In genomic region chr22:46033256-46034200, GRCh38 we compare ENCODE assay signal across 21 cellular contexts. TPM values are rescaled to one million over a fixed set of nuclear protein-coding genes. Genes with fewer than 3 reads are reported as not detected.
DNase-seq lines count a peak whose midpoint lies in the region; ATAC-seq and TF ChIP-seq lines count a peak whose summit lies in the region.
"Had no signal": no experiment of that assay in that cellular context is flagged by ENCODE, and none has a peak within 500 bp of the region (broad histone marks: within the 10 kb centered on the region; RNA-seq: fewer than 3 reads in every experiment).

No MANE protein-coding gene starts in this region.

- H3K9me3 Mint-ChIP-seq in stimulated activated memory B cell treated with anti-CD40 and anti-IgM and Interleukin-4, amounts not matched to agents 10 μg/mL and 1 μg/mL and 100 μg/mL, for 72 hours, result no peaks in the 10 kb centered on the region
- no peaks in the 10 kb centered on the region for H3K9me3 Mint-ChIP-seq in chondrocyte (ENCODE audit: low read depth)
- H3K9me3 Mint-ChIP-seq: activated CD8-positive, alpha-beta T cell treated with anti-CD3 and anti-CD28 coated beads for 36 hours; activated naive CD4-positive, alpha-beta T cell treated with anti-CD3 and anti-CD28 coated beads, Interleukin-2, amount 50 U/mL, for 72 hours; memory B cell; nephron progenitor cell had no signal

- in situ Hi-C loops in Panc1 (cut with HindIII; ENCODE audit: low pct_unique_long_range_greater_than_20kb, low sequenced_read_pairs), result no loop called here

- H3K9ac ChIP-seq in fibroblast of lung (ENCODE audit: insufficient read depth, low read length), result no peak overlapping the region

- H3K36me3 ChIP-seq in Panc1 (ENCODE audit: control insufficient read depth, insufficient read depth, low read length) (peaks cover 3% of the 10 kb centered on the region; the same call in 1 of the 2 replicates), fibroblast of lung (ENCODE audit: control insufficient read depth, insufficient read depth, low read length) (no peaks in the 10 kb centered on the region)
- H3K36me3 ChIP-seq: stomach, upper lobe of right lung had no signal

- POLR2A ChIA-PET in Panc1 (lab: Charles Lee), result interaction anchor here (0.7 kb wide), 1 partner anchor 758 kb away, joined by 4 read pairs; no protein-coding TSS in a partner anchor

- no peaks in the 10 kb centered on the region for H3K9me3 ChIP-seq in Panc1 (ENCODE audit: control insufficient read depth, insufficient read depth, low read depth, low read length)
- no peaks in the 10 kb centered on the region for H3K9me3 ChIP-seq in fibroblast of lung (ENCODE audit: control insufficient read depth, insufficient read depth, low read depth, low read length)
- H3K9me3 ChIP-seq: Caco-2, stomach, upper lobe of right lung had no signal

- CTCF ChIA-PET in Panc1 (lab: Charles Lee), result no interaction called here

- DNase-seq in EH (ENCODE audit: low read depth) (peak; percentile 53), Panc1 (ENCODE audit: low read depth, low spot score) (no peak), fibroblast of lung (ENCODE audit: low read depth in 2 of 2) (peak; percentile 45 to 59), renal cortical epithelial cell (ENCODE audit: low read depth) (peak; percentile 22), chondrocyte (ENCODE audit: low spot score) (no peak), SIG-M5 (lab: John Stamatoyannopoulos, UW) (no peak)
- DNase-seq: activated CD8-positive, alpha-beta T cell treated with anti-CD3 and anti-CD28 coated beads for 36 hours; activated T-cell treated with anti-CD3 and anti-CD28 coated beads, Interleukin-2, amount 50 U/mL, for 48 hours; Caco-2; erythroblast; NCI-H2081; NCI-H446 treated with DMSO at 0.1 percent for 48 hours; nephron progenitor cell; retina; stomach had no signal

- H3K4me3 Mint-ChIP-seq in stimulated activated memory B cell treated with anti-CD40 and anti-IgM and Interleukin-4, amounts not matched to agents 10 μg/mL and 1 μg/mL and 100 μg/mL, for 72 hours, result no peak overlapping the region
- no peak overlapping the region for H3K4me3 Mint-ChIP-seq in chondrocyte (ENCODE audit: unreplicated experiment)
- H3K4me3 Mint-ChIP-seq: activated CD8-positive, alpha-beta T cell treated with anti-CD3 and anti-CD28 coated beads for 36 hours; B cell; memory B cell had no signal

- no peak for TF ChIP-seq CTCF in Panc1 (IDR thresholded peaks at IDR 0.05)
- no peak for TF ChIP-seq CTCF in fibroblast of lung (conservative IDR thresholded peaks at IDR 0.05 in 1 of 2, IDR thresholded peaks at IDR 0.05 in 1 of 2; ENCODE audit: low read depth in 1 of 2, low read length in 2 of 2)
- no peak for TF ChIP-seq CTCF in chondrocyte (IDR thresholded peaks at IDR 0.05)

- H3K4me1 ChIP-seq in Panc1 (ENCODE audit: control insufficient read depth, insufficient read depth, low read length) (peaks cover 32% of the 10 kb centered on the region), fibroblast of lung (ENCODE audit: control insufficient read depth, extremely low read depth, insufficient read depth, low read length) (peaks cover 6% of the 10 kb centered on the region)

- peaks cover 10% of the 10 kb centered on the region for H3K79me2 ChIP-seq in fibroblast of lung (ENCODE audit: control insufficient read depth, insufficient read depth, low read length)

- H3K4me2 ChIP-seq in fibroblast of lung (ENCODE audit: extremely low read depth, insufficient read depth, low read length), result no peak overlapping the region

- peaks cover under 1% of the 10 kb centered on the region for H3K27me3 Mint-ChIP-seq in stimulated activated memory B cell treated with anti-CD40 and anti-IgM and Interleukin-4, amounts not matched to agents 10 μg/mL and 1 μg/mL and 100 μg/mL, for 72 hours
- no peaks in the 10 kb centered on the region for H3K27me3 Mint-ChIP-seq in chondrocyte (ENCODE audit: low read depth)
- H3K27me3 Mint-ChIP-seq: activated CD8-positive, alpha-beta T cell treated with anti-CD3 and anti-CD28 coated beads for 36 hours; B cell; memory B cell had no signal

- H3K4me3 ChIP-seq in Panc1 (ENCODE audit: low read depth in 2 of 2, low read length in 2 of 2), result no peak overlapping the region
- H3K4me3 ChIP-seq in fibroblast of lung (replicated peaks in 1 of 4; ENCODE audit: control extremely low read depth in 1 of 4, insufficient read depth in 1 of 4, low read depth in 3 of 4, low read length in 4 of 4), result no peak overlapping the region
- H3K4me3 ChIP-seq: stomach, upper lobe of right lung had no signal

- H3K27me3 ChIP-seq in Panc1 (ENCODE audit: control insufficient read depth, insufficient read depth, low read length) (no peaks in the 10 kb centered on the region), fibroblast of lung (ENCODE audit: control insufficient read depth, insufficient read depth, low read length) (no peaks in the 10 kb centered on the region)
- H3K27me3 ChIP-seq: stomach, upper lobe of right lung had no signal

- no TSS peak for BruUV-seq in Panc1 (replicated peaks; lab: Mats Ljungman, UMichigan)

- no peak overlapping the region for H3K27ac Mint-ChIP-seq in stimulated activated memory B cell treated with anti-CD40 and anti-IgM and Interleukin-4, amounts not matched to agents 10 μg/mL and 1 μg/mL and 100 μg/mL, for 72 hours
- H3K27ac Mint-ChIP-seq in chondrocyte (ENCODE audit: unreplicated experiment), result no peak overlapping the region
- H3K27ac Mint-ChIP-seq: activated CD8-positive, alpha-beta T cell treated with anti-CD3 and anti-CD28 coated beads for 36 hours; activated naive CD4-positive, alpha-beta T cell treated with anti-CD3 and anti-CD28 coated beads, Interleukin-2, amount 50 U/mL, for 72 hours; B cell; nephron progenitor cell had no signal

- no peaks in the 10 kb centered on the region for H4K20me1 ChIP-seq in fibroblast of lung (ENCODE audit: control insufficient read depth, extremely low read depth, insufficient read depth, low read length)

- H2AFZ ChIP-seq in fibroblast of lung (ENCODE audit: low read length), result no peak overlapping the region

- no peak for ATAC-seq in Panc1
- no peak for ATAC-seq in stimulated activated memory B cell treated with anti-CD40 and anti-IgM and Interleukin-4, amounts not matched to agents 10 μg/mL and 1 μg/mL and 100 μg/mL, for 72 hours
- ATAC-seq: activated CD8-positive, alpha-beta T cell treated with anti-CD3 and anti-CD28 coated beads for 36 hours; activated naive CD4-positive, alpha-beta T cell treated with anti-CD3 and anti-CD28 coated beads, Interleukin-2, amount 50 U/mL, for 72 hours; upper lobe of right lung had no signal

- H3K36me3 Mint-ChIP-seq in stimulated activated memory B cell treated with anti-CD40 and anti-IgM and Interleukin-4, amounts not matched to agents 10 μg/mL and 1 μg/mL and 100 μg/mL, for 72 hours, result no peaks in the 10 kb centered on the region
- no peaks in the 10 kb centered on the region for H3K36me3 Mint-ChIP-seq in chondrocyte (ENCODE audit: low read depth)
- H3K36me3 Mint-ChIP-seq: activated naive CD4-positive, alpha-beta T cell treated with anti-CD3 and anti-CD28 coated beads, Interleukin-2, amount 50 U/mL, for 72 hours; memory B cell had no signal

- peaks cover 11% of the 10 kb centered on the region for H3K4me1 Mint-ChIP-seq in stimulated activated memory B cell treated with anti-CD40 and anti-IgM and Interleukin-4, amounts not matched to agents 10 μg/mL and 1 μg/mL and 100 μg/mL, for 72 hours
- H3K4me1 Mint-ChIP-seq in chondrocyte (ENCODE audit: low read depth), result peaks cover 26% of the 10 kb centered on the region

- peak overlapping the region; percentile 57; the same call in 1 of the 2 replicates for H3K27ac ChIP-seq in Panc1 (ENCODE audit: low read length)
- no peak overlapping the region for H3K27ac ChIP-seq in fibroblast of lung (ENCODE audit: insufficient read depth, low read length)
- H3K27ac ChIP-seq: upper lobe of right lung had no signal

- intact Hi-C loops in Panc1 (cut with micrococcal nuclease; ENCODE audit: unreplicated experiment), result no loop called here

RNA-seq across cellular contexts. Expression of gene WNT7B, which starts 56.6 kb away (rescaled TPM):
- total RNA-seq in Panc1 (2021; ENCODE audit: unreplicated experiment), result 52.1 TPM
- 46.4 TPM for polyA plus RNA-seq in Panc1 (2012; ENCODE audit: insufficient read length)
- under 0.01 and 0.17 TPM in 2 replicates for total RNA-seq in fibroblast of lung
- polyA plus RNA-seq in fibroblast of lung, result 0.17 TPM in 1 of 2 replicates, not detected in the other
- polyA plus RNA-seq in fibroblast of lung (2012), result 0.06 and 0.76 TPM in 2 replicates
- polyA minus RNA-seq in fibroblast of lung (ENCODE audit: low replicate concordance), result 0.41 TPM in 1 of 2 replicates, not detected in the other
- total RNA-seq in renal cortical epithelial cell, result 14.5 and 16.7 TPM in 2 replicates
- total RNA-seq in chondrocyte, result 0.15 to 1.1 TPM (median 0.18 TPM) in 3 replicates
- total RNA-seq: activated CD8-positive, alpha-beta T cell treated with anti-CD3 and anti-CD28 coated beads for 36 hours; stomach; T-helper 1 cell treated with Interleukin-12 subunit alpha and Interleukin-12 subunit beta and Interleukin-4 antibody, amounts not matched to agents 30 ng/mL and 1 ng/mL, for 36 hours had no signal

Comparison
In these comparisons a context has a peak if more than half of its experiments do, and no peak if none do; other contexts are left out.
1. DNase-seq: peak in EH (single experiment), fibroblast of lung (2 of 2) and renal cortical epithelial cell (single experiment); none in Panc1 (single experiment), chondrocyte (single experiment) and SIG-M5 (single experiment).